In the genomic region with DNA sequence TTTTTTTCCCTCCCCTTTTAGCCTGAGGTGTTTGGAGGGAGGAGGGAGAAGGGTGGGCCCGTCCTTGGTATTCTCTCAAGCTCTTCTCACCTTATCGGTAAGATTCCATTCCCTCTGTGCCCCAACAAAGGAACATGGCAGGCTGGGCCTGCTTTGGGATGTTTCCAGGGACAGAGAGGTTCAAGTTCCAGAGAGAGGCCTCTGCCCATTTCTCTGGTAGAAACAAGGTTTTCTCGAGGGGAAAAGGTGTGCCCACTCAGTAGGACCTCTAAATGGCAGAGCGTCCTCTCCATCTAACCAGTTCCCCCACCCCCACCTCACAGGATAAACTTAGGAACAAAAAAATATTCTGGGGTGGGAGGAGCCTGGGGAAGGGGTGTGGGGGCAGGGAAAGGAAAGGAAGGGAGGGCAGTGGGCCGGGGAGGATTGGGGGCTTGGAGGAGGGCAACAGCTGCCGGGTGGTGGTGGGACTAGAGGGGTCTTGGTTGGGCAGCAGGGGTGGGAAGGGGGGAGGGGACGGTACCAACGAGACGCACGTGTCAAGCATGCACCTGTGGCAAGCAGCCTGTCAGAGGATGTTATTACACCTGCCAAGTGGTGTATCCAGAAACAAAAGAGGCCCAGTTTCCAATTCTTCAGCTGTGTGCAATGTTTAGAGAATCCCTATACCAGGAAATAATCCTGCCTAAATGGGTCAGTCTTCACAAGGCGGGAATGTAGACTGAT, we compare ENCODE assay signal across 8 cellular contexts. TPM values are rescaled to one million over a fixed set of nuclear protein-coding genes. Genes with fewer than 3 reads are reported as not detected.
DNase-seq lines count a peak whose midpoint lies in the region; ATAC-seq and TF ChIP-seq lines count a peak whose summit lies in the region.

No MANE protein-coding gene starts in this region.

- H3K4me3 Mint-ChIP-seq in CD4-positive, alpha-beta T cell, result peak overlapping the region; percentile 92
- H3K4me3 Mint-ChIP-seq in T-helper 17 cell, result peak overlapping the region; percentile 95

- no peak for TF ChIP-seq EP300 in neural cell (conservative IDR thresholded peaks at IDR 0.05; ENCODE audit: poor library complexity, severe bottlenecking)

- peak overlapping the region; percentile 100 for H3K27ac ChIP-seq in CD4-positive, alpha-beta T cell (ENCODE audit: low read depth, low read length)
- peak overlapping the region; percentile 100 for H3K27ac ChIP-seq in HUES64 (ENCODE audit: low read depth, low read length)
- peak overlapping the region; percentile 97 for H3K27ac ChIP-seq in neural cell (ENCODE audit: low read length)

- H3K79me2 ChIP-seq in neural cell (replicated peaks; ENCODE audit: insufficient read depth, low read length), result peaks cover 36% of the 10 kb centered on the region

- peak overlapping the region; percentile 94 for H3K4me2 ChIP-seq in neural cell (ENCODE audit: low read length)

- H3K4me1 Mint-ChIP-seq in CD4-positive, alpha-beta T cell (ENCODE audit: low read depth), result peaks cover 74% of the 10 kb centered on the region
- peaks cover 56% of the 10 kb centered on the region for H3K4me1 Mint-ChIP-seq in T-helper 17 cell

- H3K9ac ChIP-seq in HUES64 (ENCODE audit: low read depth, low read length) (peak overlapping the region; percentile 100), endocrine pancreas (ENCODE audit: control insufficient read depth, insufficient read depth, low read length) (peak overlapping the region; percentile 78), neural cell (ENCODE audit: low read length) (peak overlapping the region; percentile 99)

- H3F3A ChIP-seq in neural cell (ENCODE audit: insufficient read depth, low read length, poor library complexity, severe bottlenecking), result peaks cover 15% of the 10 kb centered on the region

- peak in 2 of 10 experiments; percentile 16 to 48 for DNase-seq in CD4-positive, alpha-beta T cell
- DNase-seq in T-helper 17 cell, result no peak
- no peak for DNase-seq in cerebellar nuclear complex (lab: John Stamatoyannopoulos, UW)

- peaks cover 60% of the 10 kb centered on the region for H3K36me3 Mint-ChIP-seq in CD4-positive, alpha-beta T cell (ENCODE audit: low read depth)
- peaks cover 9% of the 10 kb centered on the region for H3K36me3 Mint-ChIP-seq in T-helper 17 cell (ENCODE audit: low read depth)

- intact Hi-C loops in CD4-positive, alpha-beta T cell (cut with DNase I, micrococcal nuclease), result loop anchor here in 1 of 2 experiments (5.0 kb wide), 1 partner anchor 103 kb away; a partner anchor contains a TSS

- peaks cover 16% of the 10 kb centered on the region for H3K36me3 ChIP-seq in HUES64 (ENCODE audit: insufficient read depth, low read length)
- H3K36me3 ChIP-seq in endocrine pancreas (ENCODE audit: control insufficient read depth, insufficient read depth, low read length), result no peaks in the 10 kb centered on the region
- H3K36me3 ChIP-seq in neural cell (ENCODE audit: insufficient read depth, low read length), result no peaks in the 10 kb centered on the region

- no peak for TF ChIP-seq RAD21 in neural cell (conservative IDR thresholded peaks at IDR 0.05)

- CTCF ChIA-PET in CD4-positive, alpha-beta T cell (lab: Charles Lee), result interaction anchor here (1.0 to 6.3 kb wide), 4 partner anchors 20 to 53 kb away, joined by 3 to 47 read pairs (median 5); no protein-coding TSS in a partner anchor

- no peaks in the 10 kb centered on the region for H4K20me1 ChIP-seq in neural cell (ENCODE audit: insufficient read depth)

- no peak overlapping the region for H2AFZ ChIP-seq in neural cell (ENCODE audit: low read depth, low read length)

- H3K4me1 ChIP-seq in HUES64 (ENCODE audit: insufficient read depth, low read length) (peaks cover 25% of the 10 kb centered on the region), endocrine pancreas (ENCODE audit: control insufficient read depth, insufficient read depth, low read length) (peaks cover 8% of the 10 kb centered on the region)

- peaks cover 4% of the 10 kb centered on the region for H3K27me3 Mint-ChIP-seq in CD4-positive, alpha-beta T cell
- H3K27me3 Mint-ChIP-seq in T-helper 17 cell, result no peaks in the 10 kb centered on the region

- H3K27ac Mint-ChIP-seq in CD4-positive, alpha-beta T cell, result peak overlapping the region; percentile 100
- peak overlapping the region; percentile 100 for H3K27ac Mint-ChIP-seq in T-helper 17 cell

- no peak for TF ChIP-seq CTCF in CD4-positive, alpha-beta T cell (IDR thresholded peaks at IDR 0.05)
- no peak for TF ChIP-seq CTCF in neural cell (IDR thresholded peaks at IDR 0.05; ENCODE audit: poor library complexity, severe bottlenecking)

- no peaks in the 10 kb centered on the region for H3K9me3 Mint-ChIP-seq in CD4-positive, alpha-beta T cell

- POLR2A ChIA-PET in CD4-positive, alpha-beta T cell (lab: Charles Lee), result interaction anchor here (0.6 to 15.0 kb wide), 15 partner anchors 15 to 445 kb away, joined by 3 to 932 read pairs (median 7); a partner anchor contains a TSS

- no peaks in the 10 kb centered on the region for H3K9me2 ChIP-seq in neural cell (ENCODE audit: insufficient read depth, low read length)

- no peaks in the 10 kb centered on the region for H3K27me3 ChIP-seq in CD4-positive, alpha-beta T cell (ENCODE audit: control insufficient read depth, insufficient read depth, low read length)
- H3K27me3 ChIP-seq in HUES64 (ENCODE audit: insufficient read depth, low read length) (no peaks in the 10 kb centered on the region), endocrine pancreas (ENCODE audit: control insufficient read depth, insufficient read depth, low read length) (no peaks in the 10 kb centered on the region), neural cell (ENCODE audit: insufficient read depth, low read depth, low read length) (no peaks in the 10 kb centered on the region)

- H3K4me3 ChIP-seq in HUES64 (ENCODE audit: low read length) (peak overlapping the region; percentile 99), endocrine pancreas (ENCODE audit: control insufficient read depth, insufficient read depth, low read length) (peak overlapping the region; percentile 93), neural cell (ENCODE audit: low read length) (peak overlapping the region; percentile 84)

- H3K9me3 ChIP-seq in CD4-positive, alpha-beta T cell (ENCODE audit: control insufficient read depth, low read length), result no peaks in the 10 kb centered on the region
- H3K9me3 ChIP-seq in HUES64 (ENCODE audit: insufficient read depth, low read depth, low read length) (no peaks in the 10 kb centered on the region), T-helper 17 cell (ENCODE audit: control insufficient read depth, low read length, poor library complexity, severe bottlenecking) (no peaks in the 10 kb centered on the region), endocrine pancreas (ENCODE audit: control insufficient read depth, low read length) (no peaks in the 10 kb centered on the region), neural cell (ENCODE audit: low read length) (no peaks in the 10 kb centered on the region)

- 11% methylated on average over 8 of the region's 11 CpGs for WGBS in HUES64

- ATAC-seq in CD4-positive, alpha-beta T cell (ENCODE audit: poor library complexity), result no peak
- ATAC-seq in T-helper 17 cell (no peak), HG03432 (IDR thresholded peaks at IDR 0.05; ENCODE audit: unreplicated experiment) (no peak), GM18867 (IDR thresholded peaks at IDR 0.05; ENCODE audit: unreplicated experiment) (no peak)

TF ChIP-seq in neural cell, 6 proteins besides CTCF, POLR2A, EP300 and RAD21:
- no peak for TF ChIP-seq POLR2AphosphoS5 (IDR thresholded peaks at IDR 0.05)
- TF ChIP-seq TAF1 (IDR thresholded peaks at IDR 0.05; ENCODE audit: low read depth), result peak; percentile 43
TF ChIP-seq in neural cell: peak in this region for 1.

RNA-seq across cellular contexts. Expression of a gene that starts 2.1 kb away (rescaled TPM):
- total RNA-seq in CD4-positive, alpha-beta T cell, result 100 to 1,000 TPM; 228 to 233 TPM
- polyA plus RNA-seq in HUES64 (2013, experiment 1 of 2), result 369 TPM
- polyA plus RNA-seq in HUES64 (2013, experiment 2 of 2), result 368 TPM
- 100 to 1,000 TPM; 334 to 345 TPM for total RNA-seq in T-helper 17 cell
- polyA plus RNA-seq in neural cell, result 33.3 and 42.5 TPM in 2 replicates
- polyA minus RNA-seq in neural cell, result 30.7 and 39.9 TPM in 2 replicates
